ENCODE assay signal across 14 cellular contexts in genomic region chr3:147410126-147410517, GRCh38. TPM values are rescaled to one million over a fixed set of nuclear protein-coding genes. Genes with fewer than 3 reads are reported as not detected.
DNase-seq lines count a peak whose midpoint lies in the region; ATAC-seq, FAIRE-seq and TF ChIP-seq lines count a peak whose summit lies in the region.
"Had no signal": no experiment of that assay in that cellular context is flagged by ENCODE, and none has a peak within 500 bp of the region (broad histone marks: within the 10 kb centered on the region; RNA-seq: fewer than 3 reads in every experiment).

No MANE protein-coding gene starts in this region.

- H4K91ac ChIP-seq in H1 (replicated peaks; ENCODE audit: insufficient read length, low read length), result no peak overlapping the region
- no peak overlapping the region for H4K91ac ChIP-seq in neuronal stem cell (ENCODE audit: low read depth, low read length, poor library complexity)

- H3K9ac ChIP-seq in HUES6 (ENCODE audit: low read length), result no peak overlapping the region
- no peak overlapping the region for H3K9ac ChIP-seq in H1 (replicated peaks in 1 of 4; ENCODE audit: extremely low read depth in 1 of 4, low read depth in 3 of 4, low read length in 3 of 4)
- H3K9ac ChIP-seq in neuronal stem cell (ENCODE audit: low read depth, low read length, poor library complexity), result peak overlapping the region; percentile 72

- H3K23me2 ChIP-seq in H1 (ENCODE audit: low read depth, low read length), result peaks cover 18% of the 10 kb centered on the region

- no peak for ATAC-seq in activated CD8-positive, alpha-beta T cell treated with anti-CD3 and anti-CD28 coated beads for 36 hours
- no peak for ATAC-seq in T-cell (replicated peaks in 1 of 4)
- no peak for ATAC-seq in mucosa of descending colon

- peak overlapping the region; percentile 35 for H3K4me3 ChIP-seq in A673 (ENCODE audit: low read depth, low read length, poor library complexity, severe bottlenecking)
- peak overlapping the region; percentile 59 for H3K4me3 ChIP-seq in HUES6 (ENCODE audit: low read depth, low read length)
- peak overlapping the region; percentile 20 to 62 (median 38); a peak in 6 of 8 replicates for H3K4me3 ChIP-seq in H1 (ENCODE audit: extremely low read depth in 1 of 4, insufficient read depth in 2 of 4, low read depth in 3 of 4, low read length in 4 of 4)
- peak overlapping the region; percentile 63 to 76 for H3K4me3 ChIP-seq in neuronal stem cell (ENCODE audit: low read length in 2 of 2)
- H3K4me3 ChIP-seq in mucosa of descending colon, result no peak overlapping the region

- peaks cover 80% of the 10 kb centered on the region for H3K27me3 Mint-ChIP-seq in activated CD8-positive, alpha-beta T cell treated with anti-CD3 and anti-CD28 coated beads for 36 hours
- peaks cover 65 to 84% of the 10 kb centered on the region in 2 donors for H3K27me3 Mint-ChIP-seq in T-cell

- H2BK5ac ChIP-seq in H1 (ENCODE audit: low read depth, low read length) (peak overlapping the region; percentile 44; the same call in 1 of the 2 replicates), neuronal stem cell (ENCODE audit: low read length) (peak overlapping the region; percentile 48)

- H3K4ac ChIP-seq in H1 (replicated peaks; ENCODE audit: insufficient read length, low read depth, low read length) (no peak overlapping the region), neuronal stem cell (ENCODE audit: low read length) (no peak overlapping the region)

- no peaks in the 10 kb centered on the region for H3K79me1 ChIP-seq in H1 (ENCODE audit: low read depth, low read length)
- H3K79me1 ChIP-seq in neuronal stem cell (ENCODE audit: low read depth, low read length), result peaks cover 13% of the 10 kb centered on the region

- TF ChIP-seq CTCF in A673 (conservative IDR thresholded peaks at IDR 0.05; ENCODE audit: low read depth, low read length), result no peak
- TF ChIP-seq CTCF in H1 (IDR thresholded peaks at IDR 0.05; ENCODE audit: control extremely low read depth in 1 of 3, insufficient read depth in 1 of 3, low read depth in 1 of 3, low read length in 3 of 3), result no peak
- TF ChIP-seq CTCF in activated CD8-positive, alpha-beta T cell treated with anti-CD3 and anti-CD28 coated beads for 36 hours (IDR thresholded peaks at IDR 0.05), result no peak
- no peak for TF ChIP-seq CTCF in mucosa of descending colon (IDR thresholded peaks at IDR 0.05)

- H3K14ac ChIP-seq in H1 (ENCODE audit: insufficient read length) (no peak overlapping the region), neuronal stem cell (ENCODE audit: low read length) (peak overlapping the region; percentile 87)

- peak overlapping the region; percentile 87; the same call in 1 of the 2 replicates for H2BK12ac ChIP-seq in H1 (ENCODE audit: low read depth, low read length)
- peak overlapping the region; percentile 82 for H2BK12ac ChIP-seq in neuronal stem cell (ENCODE audit: low read length)

- H4K5ac ChIP-seq in H1 (ENCODE audit: insufficient read length, low read depth, low read length), result no peak overlapping the region

- H2AFZ ChIP-seq in H1 (ENCODE audit: low read length) (no peak overlapping the region), neuronal stem cell (ENCODE audit: low read length) (peak overlapping the region; percentile 91)

- H3K4me3 Mint-ChIP-seq in activated CD8-positive, alpha-beta T cell treated with anti-CD3 and anti-CD28 coated beads for 36 hours, result no peak overlapping the region
- peak overlapping the region in 1 of 3 donors; percentile 79 for H3K4me3 Mint-ChIP-seq in T-cell

- H3K27me3 ChIP-seq in A673 (replicated peaks; ENCODE audit: insufficient read depth, low read depth, low read length, poor library complexity) (peaks cover 98% of the 10 kb centered on the region), HUES6 (ENCODE audit: control insufficient read depth, insufficient read depth, low read length) (peaks cover 100% of the 10 kb centered on the region), H1 (replicated peaks in 1 of 4; ENCODE audit: control insufficient read depth in 3 of 4, extremely low read depth in 1 of 4, insufficient read depth in 3 of 4, low read length in 3 of 4) (peaks cover 64 to 98% (median 91%) of the 10 kb centered on the region in 4 experiments), neuronal stem cell (ENCODE audit: control insufficient read depth in 3 of 3, insufficient read depth in 3 of 3, low read depth in 1 of 3, low read length in 3 of 3) (peaks cover 30 to 90% (median 31%) of the 10 kb centered on the region in 3 experiments)

- H2AK5ac ChIP-seq in H1 (ENCODE audit: low read depth, low read length) (no peak overlapping the region), neuronal stem cell (ENCODE audit: low read depth, low read length) (peak overlapping the region; percentile 93)

- H4K8ac ChIP-seq in H1 (ENCODE audit: extremely low read depth, insufficient read depth, low read length) (0 out of 2 replicates have a peak overlapping the region, but pooled peaks have one; percentile 22), neuronal stem cell (ENCODE audit: low read depth, low read length) (no peak overlapping the region)

- 0 out of 2 replicates have a peak overlapping the region, but pooled peaks have one; percentile 61 for H2BK20ac ChIP-seq in H1 (ENCODE audit: low read length)

- H3K56ac ChIP-seq in H1 (replicated peaks; ENCODE audit: insufficient read length, low read depth, low read length), result no peak overlapping the region

- H3K18ac ChIP-seq in H1 (ENCODE audit: extremely low read depth, low read length) (peak overlapping the region; percentile 78), neuronal stem cell (ENCODE audit: low read length) (peak overlapping the region; percentile 84)

- peaks cover 38% of the 10 kb centered on the region for H3K4me1 Mint-ChIP-seq in activated CD8-positive, alpha-beta T cell treated with anti-CD3 and anti-CD28 coated beads for 36 hours (ENCODE audit: low read depth)
- peaks cover 37 to 46% (median 46%) of the 10 kb centered on the region in 3 donors for H3K4me1 Mint-ChIP-seq in T-cell

- H2BK15ac ChIP-seq in H1 (ENCODE audit: low read length), result 0 out of 2 replicates have a peak overlapping the region, but pooled peaks have one; percentile 72
- H2BK15ac ChIP-seq in neuronal stem cell (ENCODE audit: low read length), result no peak overlapping the region

- no TSS peak for BruUV-seq in A673 (replicated peaks; lab: Mats Ljungman, UMichigan)

- POLR2A ChIA-PET in A673 (lab: Charles Lee; ENCODE audit: low non-redundant PET) (no interaction called here), H1 (lab: Charles Lee; ENCODE audit: partially characterized antibody) (interaction anchor here (1.8 to 5.8 kb wide), 5 partner anchors 11 to 18 kb away, joined by 7 to 26 read pairs (median 12); no protein-coding TSS in a partner anchor), T-cell (lab: Charles Lee) (no interaction called here)
- POLR2A ChIA-PET in activated CD8-positive, alpha-beta T cell treated with anti-CD3 and anti-CD28 coated beads for 36 hours (lab: Charles Lee), result no interaction called here

- H3K79me2 ChIP-seq in H1 (ENCODE audit: control insufficient read depth in 1 of 2, insufficient read depth in 2 of 2, low read length in 2 of 2), result no peaks in the 10 kb centered on the region

- peaks cover 9% of the 10 kb centered on the region for H3K9me3 Mint-ChIP-seq in activated CD8-positive, alpha-beta T cell treated with anti-CD3 and anti-CD28 coated beads for 36 hours
- peaks cover 0 to 14% (median 5%) of the 10 kb centered on the region in 3 donors for H3K9me3 Mint-ChIP-seq in T-cell

- FAIRE-seq in H1 (lab: Jason Lieb, UNC), result no peak

- TF ChIP-seq EP300 in H1 (IDR thresholded peaks at IDR 0.05; ENCODE audit: borderline replicate concordance in 1 of 2, low read depth in 2 of 2, low read length in 2 of 2), result no peak

- no peak overlapping the region for H3K27ac Mint-ChIP-seq in activated CD8-positive, alpha-beta T cell treated with anti-CD3 and anti-CD28 coated beads for 36 hours
- no peak overlapping the region for H3K27ac Mint-ChIP-seq in T-cell

- TF ChIP-seq RAD21 in H1 (IDR thresholded peaks at IDR 0.05 in 1 of 2, conservative IDR thresholded peaks at IDR 0.05 in 1 of 2; ENCODE audit: low read depth in 2 of 2, low read length in 2 of 2), result no peak

- H3K36me3 Mint-ChIP-seq in activated CD8-positive, alpha-beta T cell treated with anti-CD3 and anti-CD28 coated beads for 36 hours (ENCODE audit: low read depth), result peaks cover 27% of the 10 kb centered on the region
- no peaks in the 10 kb centered on the region for H3K36me3 Mint-ChIP-seq in T-cell

- H3K4me2 ChIP-seq in H1 (ENCODE audit: insufficient read depth in 1 of 2, low read depth in 2 of 2, low read length in 2 of 2) (peak overlapping the region; percentile 72 to 91), neuronal stem cell (ENCODE audit: insufficient read depth, low read length, poor library complexity, severe bottlenecking) (peak overlapping the region; percentile 85)

- H3K27ac ChIP-seq in A673 (ENCODE audit: low read depth, low read length, poor library complexity, severe bottlenecking), result no peak overlapping the region
- H3K27ac ChIP-seq in HUES6 (ENCODE audit: low read depth, low read length), result no peak overlapping the region
- no peak overlapping the region for H3K27ac ChIP-seq in H1 (ENCODE audit: low read depth, low read length)
- no peak overlapping the region for H3K27ac ChIP-seq in neuronal stem cell (replicated peaks; ENCODE audit: low read length)
- H3K27ac ChIP-seq: C4-2B had no signal

- H2BK120ac ChIP-seq in H1 (replicated peaks; ENCODE audit: low read depth, low read length) (no peak overlapping the region), neuronal stem cell (ENCODE audit: low read depth, low read length) (peak overlapping the region; percentile 41)

- TF ChIP-seq POLR2A in H1 (IDR thresholded peaks at IDR 0.05; ENCODE audit: control extremely low read depth in 1 of 2, low read depth in 2 of 2, low read length in 2 of 2), result no peak

- H3K4me1 ChIP-seq in A673 (ENCODE audit: insufficient read depth, low read length, poor library complexity, severe bottlenecking), result peaks cover 8% of the 10 kb centered on the region
- H3K4me1 ChIP-seq in HUES6 (ENCODE audit: control insufficient read depth, insufficient read depth, low read length), result peaks cover 69% of the 10 kb centered on the region
- peaks cover 4 to 47% (median 28%) of the 10 kb centered on the region in 4 experiments for H3K4me1 ChIP-seq in H1 (replicated peaks in 1 of 4; ENCODE audit: control insufficient read depth in 3 of 4, insufficient read depth in 4 of 4, low read length in 3 of 4)
- peaks cover 8 to 27% of the 10 kb centered on the region in 2 donors for H3K4me1 ChIP-seq in neuronal stem cell (ENCODE audit: control insufficient read depth in 2 of 2, insufficient read depth in 1 of 2, low read depth in 1 of 2, low read length in 2 of 2)
- H3K4me1 ChIP-seq in mucosa of descending colon (ENCODE audit: low read depth), result peaks cover 10% of the 10 kb centered on the region

- peaks cover 6 to 25% of the 10 kb centered on the region in 2 experiments for H4K20me1 ChIP-seq in H1 (replicated peaks in 1 of 2; ENCODE audit: control insufficient read depth in 1 of 2, insufficient read depth in 2 of 2, low read length in 2 of 2)

- no peak for DNase-seq in A673 (ENCODE audit: low spot score)
- no peak for DNase-seq in H1 (ENCODE audit: low read depth in 1 of 2, low spot score in 2 of 2)
- no peak for DNase-seq in neuronal stem cell (ENCODE audit: low spot score)
- no peak for DNase-seq in activated CD8-positive, alpha-beta T cell treated with anti-CD3 and anti-CD28 coated beads for 36 hours
- no peak for DNase-seq in SIG-M5 (lab: John Stamatoyannopoulos, UW)
- DNase-seq in T-cell, result no peak
- no peak for DNase-seq in mucosa of descending colon
- DNase-seq: activated CD4-positive, CD25-positive, alpha-beta regulatory T cell; cerebellar nuclear complex; stimulated activated CD4-positive, alpha-beta T cell treated with anti-CD3 and anti-CD28 coated beads, Interleukin-4, amount 100 ng/mL, for 4 hours had no signal

- intact Hi-C loops in A673 (cut with micrococcal nuclease; ENCODE audit: unreplicated experiment), result no loop called here
- intact Hi-C loops in activated CD8-positive, alpha-beta T cell treated with anti-CD3 and anti-CD28 coated beads for 36 hours (cut with micrococcal nuclease), result loop anchor here (10.0 kb wide), 1 partner anchor 55 kb away; no protein-coding TSS in a partner anchor
- intact Hi-C loops in mucosa of descending colon (cut with DNase I, micrococcal nuclease), result no loop called here

- H3K23ac ChIP-seq in H1 (ENCODE audit: insufficient read length), result no peak overlapping the region
- peak overlapping the region; percentile 87 for H3K23ac ChIP-seq in neuronal stem cell (ENCODE audit: low read depth, low read length, poor library complexity)

- H3K36me3 ChIP-seq in A673 (ENCODE audit: insufficient read depth, low read length, poor library complexity, severe bottlenecking) (no peaks in the 10 kb centered on the region), HUES6 (ENCODE audit: control insufficient read depth, insufficient read depth, low read length) (no peaks in the 10 kb centered on the region), H1 (ENCODE audit: control insufficient read depth in 2 of 4, insufficient read depth in 4 of 4, low read length in 3 of 4) (peaks cover 0 to 4% (median 0%) of the 10 kb centered on the region in 4 experiments; a peak in 1 of 8 replicates), neuronal stem cell (replicated peaks in 1 of 2; ENCODE audit: control insufficient read depth in 2 of 2, insufficient read depth in 2 of 2, low read length in 2 of 2) (peaks cover 0 to 28% of the 10 kb centered on the region in 2 donors), mucosa of descending colon (ENCODE audit: low read depth) (no peaks in the 10 kb centered on the region)

- 1% methylated on average over 33 of the region's 49 CpGs; no CpG with 5 or more reads in 1 of the 2 experiments for WGBS in H1 (ENCODE audit: extremely low coverage in 1 of 2, insufficient coverage in 1 of 2, insufficient read length in 1 of 2, insufficient replicate concordance in 2 of 2, low coverage in 1 of 2, low lambda C conversion rate in 2 of 2, missing lambda C conversion rate in 1 of 2), 2 experiments
- no CpG with 5 or more reads among the region's 49 CpGs for WGBS in neuronal stem cell (ENCODE audit: extremely low coverage in 2 of 2, insufficient read length in 2 of 2, insufficient replicate concordance in 1 of 2), 2 donors

- no peaks in the 10 kb centered on the region for H3K9me3 ChIP-seq in A673 (ENCODE audit: low read depth, low read length, poor library complexity, severe bottlenecking)
- H3K9me3 ChIP-seq in HUES6 (ENCODE audit: control insufficient read depth, insufficient read depth, low read depth, low read length), result no peaks in the 10 kb centered on the region
- no peaks in the 10 kb centered on the region; a peak in 1 of 4 replicates for H3K9me3 ChIP-seq in H1 (ENCODE audit: insufficient read depth in 2 of 2, low read depth in 1 of 2, low read length in 1 of 2)
- peaks cover 0 to 13% of the 10 kb centered on the region in 2 donors for H3K9me3 ChIP-seq in neuronal stem cell (replicated peaks in 1 of 2; ENCODE audit: control insufficient read depth in 2 of 2, insufficient read depth in 1 of 2, low read depth in 1 of 2, low read length in 2 of 2)
- H3K9me3 ChIP-seq in mucosa of descending colon, result no peaks in the 10 kb centered on the region

- CTCF ChIA-PET in A673 (lab: Charles Lee) (interaction anchor here (0.7 kb wide), 1 partner anchor 524 kb away, joined by 9 read pairs; no protein-coding TSS in a partner anchor), H1 (lab: Charles Lee; ENCODE audit: partially characterized antibody) (interaction anchor here (0.6 to 17.2 kb wide), 5 partner anchors 11 to 53 kb away, joined by 3 to 485 read pairs (median 10); partner anchors contain the start of gene ZIC4), T-cell (lab: Charles Lee) (no interaction called here)
- CTCF ChIA-PET in activated CD8-positive, alpha-beta T cell treated with anti-CD3 and anti-CD28 coated beads for 36 hours (lab: Charles Lee), result no interaction called here

RNA-seq across cellular contexts. Expression of gene ZIC1, which starts 1.0 kb away (rescaled TPM):
- 1.4 and 4.2 TPM in 2 replicates for total RNA-seq in A673 (2021)
- total RNA-seq in H1 (2021; fragmentation: NEBNext Ultra II Directional; extraction: Animal tissue kit (Norgen Biotek cat#: 25700)), result 1.5 and 2.2 TPM in 2 replicates
- 0.80 and 3.6 TPM in 2 replicates for polyA plus RNA-seq in H1 (2011; rRNA removed)
- polyA plus RNA-seq in H1 (2011; cell fraction: cytosol; rRNA removed), result 1.7 TPM
- polyA plus RNA-seq in H1 (2011; cell fraction: nucleus; rRNA removed), result 2.7 TPM
- 0.27 to 0.77 TPM (median 0.60 TPM) in 4 replicates for polyA plus RNA-seq in H1 (2012, experiment 1 of 2)
- 0.08 TPM for polyA plus RNA-seq in H1 (2012, experiment 2 of 2)
- 1.4 TPM for polyA plus RNA-seq in H1 (2013, experiment 1 of 2)
- polyA plus RNA-seq in H1 (2013, experiment 2 of 2), result 0.75 TPM
- 0.07 and 0.47 TPM in 2 replicates for polyA minus RNA-seq in H1 (2011; rRNA and poly(A)+ RNA removed)
- polyA minus RNA-seq in H1 (2011; cell fraction: cytosol; rRNA and poly(A)+ RNA removed), result 1.6 TPM
- 2.4 TPM for polyA minus RNA-seq in H1 (2011; cell fraction: nucleus; rRNA and poly(A)+ RNA removed)
- polyA plus RNA-seq in neuronal stem cell (2013, experiment 1 of 2), result 24.9 TPM
- polyA plus RNA-seq in neuronal stem cell (2013, experiment 2 of 2), result 27.0 TPM
- not detected for total RNA-seq in activated CD8-positive, alpha-beta T cell treated with anti-CD3 and anti-CD28 coated beads for 36 hours
- total RNA-seq in T-cell, result not detected
- total RNA-seq in mucosa of descending colon, result under 1 TPM in 1 of 3 donors, not detected in 2; 0.48 TPM
- total RNA-seq: activated T-helper 1 cell treated with anti-CD3 and anti-CD28 coated beads, Interleukin-12 subunit alpha, Interleukin-12 subunit beta, Interleukin-2, Interleukin-4 antibody, amounts not matched to agents 30 ng/mL and 10 ng/mL and 1 ng/mL, durations not matched to agents 14 hours and 24 hours and 36 hours; naive thymus-derived CD8-positive, alpha-beta T cell had no signal
- polyA plus RNA-seq: naive thymus-derived CD8-positive, alpha-beta T cell had no signal

RNA-seq across cellular contexts. Expression of gene ZIC4, which starts 3.8 kb away (rescaled TPM):
- total RNA-seq in A673 (2021) (0.39 and 0.47 TPM in 2 replicates), T-cell (not detected), mucosa of descending colon (not detected)
- total RNA-seq in H1 (2021; fragmentation: NEBNext Ultra II Directional; extraction: Animal tissue kit (Norgen Biotek cat#: 25700)), result 0.13 TPM in 1 of 2 replicates, not detected in the other
- polyA plus RNA-seq in H1 (2011; rRNA removed), result 0.03 and 0.31 TPM in 2 replicates
- 0.08 TPM for polyA plus RNA-seq in H1 (2011; cell fraction: cytosol; rRNA removed)
- 0.27 TPM for polyA plus RNA-seq in H1 (2011; cell fraction: nucleus; rRNA removed)
- polyA plus RNA-seq in H1 (2012, experiment 1 of 2), result 0.27 TPM in 1 of 4 replicates, not detected in the others
- polyA plus RNA-seq in H1 (2012, experiment 2 of 2), result 0.08 TPM
- polyA plus RNA-seq in H1 (2013, experiment 1 of 2), result 0.06 TPM
- polyA plus RNA-seq in H1 (2013, experiment 2 of 2), result 0.06 TPM
- polyA minus RNA-seq in H1 (2011; rRNA and poly(A)+ RNA removed), result not detected in 2 replicates
- not detected for polyA minus RNA-seq in H1 (2011; cell fraction: cytosol; rRNA and poly(A)+ RNA removed)
- polyA minus RNA-seq in H1 (2011; cell fraction: nucleus; rRNA and poly(A)+ RNA removed), result 0.60 TPM
- polyA plus RNA-seq in neuronal stem cell (2013, experiment 1 of 2), result 0.67 TPM
- 0.78 TPM for polyA plus RNA-seq in neuronal stem cell (2013, experiment 2 of 2)
- not detected for total RNA-seq in activated CD8-positive, alpha-beta T cell treated with anti-CD3 and anti-CD28 coated beads for 36 hours
- total RNA-seq: activated T-helper 1 cell treated with anti-CD3 and anti-CD28 coated beads, Interleukin-12 subunit alpha, Interleukin-12 subunit beta, Interleukin-2, Interleukin-4 antibody, amounts not matched to agents 30 ng/mL and 10 ng/mL and 1 ng/mL, durations not matched to agents 14 hours and 24 hours and 36 hours; naive thymus-derived CD8-positive, alpha-beta T cell had no signal
- polyA plus RNA-seq: naive thymus-derived CD8-positive, alpha-beta T cell had no signal

Comparison
In these comparisons a context has a peak if more than half of its experiments do, and no peak if none do; other contexts are left out.
1. CTCF ChIA-PET loops: an anchor here in A673 (0.7 kb wide) and H1 (0.6 to 17.2 kb wide); none called in activated CD8-positive, alpha-beta T cell treated with anti-CD3 and anti-CD28 coated beads for 36 hours and T-cell.